Comparison of ENCODE assay signal across 1 cellular context in genomic region chrX:22220941-22221340, GRCh38.
TF ChIP-seq lines count a peak whose summit lies in the region.

No MANE protein-coding gene starts in this region.

TF ChIP-seq in IMR-90, 13 proteins besides CTCF, POLR2A, EP300 and RAD21:
- TF ChIP-seq RCOR1 (IDR thresholded peaks at IDR 0.05; ENCODE audit: insufficient replicate concordance, low read length) (no peak), CEBPB (IDR thresholded peaks at IDR 0.05; ENCODE audit: low read depth, low read length) (peak; percentile 44), NFE2L2 (IDR thresholded peaks at IDR 0.05; ENCODE audit: low read depth, low read length) (no peak), MAZ (IDR thresholded peaks at IDR 0.05; ENCODE audit: borderline replicate concordance, low read depth, low read length) (no peak), USF2 (IDR thresholded peaks at IDR 0.05; ENCODE audit: low read depth, low read length) (no peak), MAFK (IDR thresholded peaks at IDR 0.05; ENCODE audit: low read depth, low read length) (no peak), SMC3 (IDR thresholded peaks at IDR 0.05; ENCODE audit: low read depth, low read length) (no peak), RFX5 (IDR thresholded peaks at IDR 0.05; ENCODE audit: low read depth, low read length) (no peak), BHLHE40 (IDR thresholded peaks at IDR 0.05; ENCODE audit: low read depth, low read length) (peak; percentile 21; the same call in 1 of the 2 replicates), MXI1 (IDR thresholded peaks at IDR 0.05; ENCODE audit: borderline replicate concordance, low read depth, low read length) (no peak), CHD1 (IDR thresholded peaks at IDR 0.05; ENCODE audit: low read depth, low read length) (no peak), FOS (IDR thresholded peaks at IDR 0.05; ENCODE audit: low read depth, low read length) (peak; percentile 77)
- TF ChIP-seq, protein P1, sequence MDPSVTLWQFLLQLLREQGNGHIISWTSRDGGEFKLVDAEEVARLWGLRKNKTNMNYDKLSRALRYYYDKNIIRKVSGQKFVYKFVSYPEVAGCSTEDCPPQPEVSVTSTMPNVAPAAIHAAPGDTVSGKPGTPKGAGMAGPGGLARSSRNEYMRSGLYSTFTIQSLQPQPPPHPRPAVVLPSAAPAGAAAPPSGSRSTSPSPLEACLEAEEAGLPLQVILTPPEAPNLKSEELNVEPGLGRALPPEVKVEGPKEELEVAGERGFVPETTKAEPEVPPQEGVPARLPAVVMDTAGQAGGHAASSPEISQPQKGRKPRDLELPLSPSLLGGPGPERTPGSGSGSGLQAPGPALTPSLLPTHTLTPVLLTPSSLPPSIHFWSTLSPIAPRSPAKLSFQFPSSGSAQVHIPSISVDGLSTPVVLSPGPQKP (IDR thresholded peaks at IDR 0.05; ENCODE audit: borderline replicate concordance, low read depth, low read length) = no peak
TF ChIP-seq in IMR-90: peak in this region for 3.
